In genomic region chr6:28137458-28138020, GRCh38 we compare ENCODE assay signal across 8 cellular contexts. TPM values are rescaled to one million over a fixed set of nuclear protein-coding genes. Genes with fewer than 3 reads are reported as not detected.
DNase-seq lines count a peak whose midpoint lies in the region; ATAC-seq, FAIRE-seq and TF ChIP-seq lines count a peak whose summit lies in the region.

No MANE protein-coding gene starts in this region.

- intact Hi-C loops in A673 (cut with micrococcal nuclease; ENCODE audit: unreplicated experiment): loop anchor here (2.0 to 10.0 kb wide), 4 partner anchors 117 to 447 kb away; partner anchors contain the start of genes NKAPL, ZKSCAN4 and ZSCAN31

- H3K4me1 ChIP-seq in A673 (ENCODE audit: insufficient read depth, low read length, poor library complexity, severe bottlenecking) (peaks cover 18% of the 10 kb centered on the region), neuron (ENCODE audit: insufficient read depth, low read length) (peaks cover 24% of the 10 kb centered on the region)

- H3K27me3 ChIP-seq in A673 (replicated peaks; ENCODE audit: insufficient read depth, low read depth, low read length, poor library complexity) (no peaks in the 10 kb centered on the region), neuron (ENCODE audit: insufficient read depth, low read length) (no peaks in the 10 kb centered on the region)

- no peaks in the 10 kb centered on the region for H3K9me3 ChIP-seq in A673 (ENCODE audit: low read depth, low read length, poor library complexity, severe bottlenecking)
- no peaks in the 10 kb centered on the region for H3K9me3 ChIP-seq in neuron (ENCODE audit: low read length)

- no peak for TF ChIP-seq CTCF in A673 (conservative IDR thresholded peaks at IDR 0.05; ENCODE audit: low read depth, low read length)
- no peak for TF ChIP-seq CTCF in LNCaP clone FGC (IDR thresholded peaks at IDR 0.05; ENCODE audit: control insufficient read depth, extremely low read depth, insufficient read depth)
- TF ChIP-seq CTCF in fibroblast of mammary gland (conservative IDR thresholded peaks at IDR 0.05; ENCODE audit: control insufficient read depth, insufficient read depth, low read depth, low read length): no peak

- CTCF ChIA-PET in A673 (lab: Charles Lee): no interaction called here

- POLR2A ChIA-PET in A673 (lab: Charles Lee; ENCODE audit: low non-redundant PET): no interaction called here

- H3K36me3 ChIP-seq in A673 (ENCODE audit: insufficient read depth, low read length, poor library complexity, severe bottlenecking) (peaks cover 9% of the 10 kb centered on the region), neuron (ENCODE audit: insufficient read depth, low read length) (peaks cover 15% of the 10 kb centered on the region)

- peak overlapping the region; percentile 64 for H3K4me3 ChIP-seq in A673 (ENCODE audit: low read depth, low read length, poor library complexity, severe bottlenecking)
- peak overlapping the region; percentile 68 for H3K4me3 ChIP-seq in LNCaP clone FGC (ENCODE audit: low read depth, low read length)
- peak overlapping the region; percentile 66 for H3K4me3 ChIP-seq in fibroblast of mammary gland (ENCODE audit: control insufficient read depth, low read depth, low read length)
- peak overlapping the region; percentile 61 for H3K4me3 ChIP-seq in neuron (ENCODE audit: low read length)

- H2AFZ ChIP-seq in neuron (ENCODE audit: low read depth, low read length): peak overlapping the region; percentile 83

- DNase-seq in A673 (ENCODE audit: low spot score): peak; percentile 66
- no peak for DNase-seq in GM18507 (ENCODE audit: extremely low spot score, insufficient read length, low read depth)
- DNase-seq in LNCaP clone FGC (ENCODE audit: low read depth): no peak
- peak; percentile 32 to 50 for DNase-seq in activated CD4-positive, alpha-beta T cell treated with anti-CD3 and anti-CD28 coated beads, Interleukin-2, amount 50 U/mL, for 24 hours (ENCODE audit: low read depth in 1 of 2, low spot score in 1 of 2)
- peak; percentile 29 for DNase-seq in fibroblast of mammary gland (ENCODE audit: low read depth)
- no peak for DNase-seq in SHP77 treated with DMSO at 0.1 percent for 48 hours (lab: John Stamatoyannopoulos, UW)

- peak overlapping the region; percentile 93 for H3K27ac ChIP-seq in A673 (ENCODE audit: low read depth, low read length, poor library complexity, severe bottlenecking)

- no TSS peak for BruUV-seq in A673 (replicated peaks; lab: Mats Ljungman, UMichigan)

- no peak for ATAC-seq in GM21786 (IDR thresholded peaks at IDR 0.05; ENCODE audit: unreplicated experiment)

- peak; percentile 68 for FAIRE-seq in GM18507 (lab: Jason Lieb, UNC)

RNA-seq across cellular contexts. Expression of gene ZKSCAN8, which starts 4.1 kb away (rescaled TPM):
- total RNA-seq in A673 (2021): 29.4 and 29.8 TPM in 2 replicates

RNA-seq across cellular contexts. Expression of gene ZSCAN16, which starts 13.1 kb away (rescaled TPM):
- 8.0 and 9.0 TPM in 2 replicates for total RNA-seq in A673 (2021)

RNA-seq across cellular contexts. Expression of gene ZNF165, which starts 57.2 kb away (rescaled TPM):
- 0.58 and 0.85 TPM in 2 replicates for total RNA-seq in A673 (2021)

Comparison
In these comparisons a context has a peak if more than half of its experiments do, and no peak if none do; other contexts are left out.
1. DNase-seq: peak in A673 (single experiment), activated CD4-positive, alpha-beta T cell treated with anti-CD3 and anti-CD28 coated beads, Interleukin-2, amount 50 U/mL, for 24 hours (2 of 2) and fibroblast of mammary gland (single experiment); none in GM18507 (single experiment), LNCaP clone FGC (single experiment) and SHP77 treated with DMSO at 0.1 percent for 48 hours (single experiment).
2. Peak in every context shown above with its lines, with median percentiles within 50 percentile points of each other: H3K4me3 ChIP-seq.